ENCODE assay signal across 8 cellular contexts in the genomic region with DNA sequence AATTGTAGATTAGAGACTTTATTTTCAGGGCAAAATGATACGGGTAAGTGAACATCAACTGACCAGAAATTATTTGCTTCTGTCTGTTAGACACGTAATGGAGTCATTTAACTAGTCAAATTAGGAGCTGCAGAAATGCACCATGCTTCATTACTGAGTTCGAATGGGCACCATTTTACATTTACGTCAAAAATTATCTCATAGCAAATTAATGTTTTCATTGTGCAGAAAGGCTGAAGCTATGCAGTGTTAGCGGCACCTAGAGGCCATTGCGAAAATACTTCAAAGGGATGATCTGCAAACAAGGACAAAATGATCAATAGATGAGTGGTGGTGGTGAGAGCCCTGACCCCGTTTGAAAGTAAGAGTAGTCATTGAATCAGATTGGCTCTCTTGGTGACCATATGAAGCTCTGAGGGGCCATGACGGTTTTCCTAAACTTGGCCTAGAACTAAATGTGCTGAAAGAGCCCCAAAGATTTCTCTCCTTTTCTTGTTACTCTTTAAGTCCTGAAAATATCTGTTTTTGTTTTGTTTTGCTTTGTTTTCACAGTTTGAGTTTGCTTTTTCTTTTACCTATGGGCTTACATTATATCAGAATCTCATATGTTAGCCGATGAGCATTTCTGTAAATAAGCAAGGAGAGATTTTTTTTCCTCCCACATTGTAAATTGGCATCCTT.
A peak's percentile ranks its signal among the peaks of the same experiment; 100 is the strongest.
DNase-seq lines count a peak whose midpoint lies in the region; FAIRE-seq and TF ChIP-seq lines count a peak whose summit lies in the region.

No MANE protein-coding gene starts in this region.

- H2AFZ ChIP-seq in H1 (ENCODE audit: low read length): no peak overlapping the region

- H2AK5ac ChIP-seq in H1 (ENCODE audit: low read depth, low read length): no peak overlapping the region

- no peak for TF ChIP-seq EP300 in H1 (IDR thresholded peaks at IDR 0.05; ENCODE audit: borderline replicate concordance in 1 of 2, low read depth in 2 of 2, low read length in 2 of 2)

- no peak for TF ChIP-seq POLR2A in H1 (IDR thresholded peaks at IDR 0.05; ENCODE audit: control extremely low read depth in 1 of 2, low read depth in 2 of 2, low read length in 2 of 2)

- no peak overlapping the region for H3K4me3 ChIP-seq in Jurkat, Clone E6-1 (ENCODE audit: low read length)
- no peak overlapping the region for H3K4me3 ChIP-seq in H1 (ENCODE audit: extremely low read depth in 1 of 4, insufficient read depth in 2 of 4, low read depth in 3 of 4, low read length in 4 of 4)

- no peak overlapping the region for H3K9ac ChIP-seq in H1 (replicated peaks in 1 of 4; ENCODE audit: extremely low read depth in 1 of 4, low read depth in 3 of 4, low read length in 3 of 4)

- FAIRE-seq in H1 (lab: Jason Lieb, UNC): peak; percentile 86

- 26% methylated on average over 9 of the region's 9 CpGs; no CpG with 5 or more reads in 1 of the 2 experiments for WGBS in H1 (ENCODE audit: extremely low coverage in 1 of 2, insufficient coverage in 1 of 2, insufficient read length in 1 of 2, insufficient replicate concordance in 2 of 2, low coverage in 1 of 2, low lambda C conversion rate in 2 of 2, missing lambda C conversion rate in 1 of 2), 2 experiments

- no peak overlapping the region for H2BK15ac ChIP-seq in H1 (ENCODE audit: low read length)

- no peak overlapping the region for H2BK20ac ChIP-seq in H1 (ENCODE audit: low read length)

- no peak overlapping the region for H3K27ac ChIP-seq in H1 (ENCODE audit: low read depth, low read length)

- no peak overlapping the region for H2BK5ac ChIP-seq in H1 (ENCODE audit: low read depth, low read length)

- no peaks in the 10 kb centered on the region for H3K36me3 ChIP-seq in H1 (ENCODE audit: control insufficient read depth in 2 of 4, insufficient read depth in 4 of 4, low read length in 3 of 4)

- no peaks in the 10 kb centered on the region for H3K79me1 ChIP-seq in H1 (ENCODE audit: low read depth, low read length)

- no peaks in the 10 kb centered on the region for H3K9me3 ChIP-seq in H1 (ENCODE audit: insufficient read depth in 2 of 2, low read depth in 1 of 2, low read length in 1 of 2)

- H3K4ac ChIP-seq in H1 (replicated peaks; ENCODE audit: insufficient read length, low read depth, low read length): no peak overlapping the region

- peak; percentile 93 to 95 for TF ChIP-seq RAD21 in H1 (IDR thresholded peaks at IDR 0.05 in 1 of 2, conservative IDR thresholded peaks at IDR 0.05 in 1 of 2; ENCODE audit: low read depth in 2 of 2, low read length in 2 of 2)

- no peaks in the 10 kb centered on the region for H4K20me1 ChIP-seq in H1 (replicated peaks in 1 of 2; ENCODE audit: control insufficient read depth in 1 of 2, insufficient read depth in 2 of 2, low read length in 2 of 2)

- H2BK12ac ChIP-seq in H1 (ENCODE audit: low read depth, low read length): no peak overlapping the region

- no peak overlapping the region for H3K56ac ChIP-seq in H1 (replicated peaks; ENCODE audit: insufficient read length, low read depth, low read length)

- no peak overlapping the region for H4K91ac ChIP-seq in H1 (replicated peaks; ENCODE audit: insufficient read length, low read length)

- POLR2A ChIA-PET in H1 (lab: Charles Lee; ENCODE audit: partially characterized antibody): interaction anchor here (1.5 kb wide), 1 partner anchor 203 kb away, joined by 3 read pairs; no protein-coding TSS in a partner anchor

- H3K79me2 ChIP-seq in H1 (ENCODE audit: control insufficient read depth in 1 of 2, insufficient read depth in 2 of 2, low read length in 2 of 2): no peaks in the 10 kb centered on the region

- no peak overlapping the region for H3K4me2 ChIP-seq in H1 (ENCODE audit: insufficient read depth in 1 of 2, low read depth in 2 of 2, low read length in 2 of 2)

- H3K23ac ChIP-seq in H1 (ENCODE audit: insufficient read length): no peak overlapping the region

- H3K18ac ChIP-seq in H1 (ENCODE audit: extremely low read depth, low read length): no peak overlapping the region

- no peak overlapping the region for H3K14ac ChIP-seq in H1 (ENCODE audit: insufficient read length)

- no peaks in the 10 kb centered on the region for H3K23me2 ChIP-seq in H1 (ENCODE audit: low read depth, low read length)

- DNase-seq in activated CD4-positive, alpha-beta T cell treated with anti-CD3 and anti-CD28 coated beads for 48 hours: peak; percentile 47
- DNase-seq in activated CD4-positive, alpha-beta T cell treated with anti-CD3 and anti-CD28 coated beads for 4 hours: no peak
- DNase-seq in Jurkat, Clone E6-1 (ENCODE audit: low read depth, low spot score): peak; percentile 42
- DNase-seq in SHP77 treated with DMSO at 0.1 percent for 48 hours (lab: John Stamatoyannopoulos, UW) (peak; percentile 8), H1 (ENCODE audit: low read depth in 1 of 2, low spot score in 2 of 2) (peak in 1 of 2 experiments; percentile 54), mucosa of gallbladder (ENCODE audit: low spot score) (peak; percentile 18), NCI-H524 treated with DMSO at 0.1 percent for 48 hours (lab: John Stamatoyannopoulos, UW) (no peak)
- no peak for DNase-seq in activated effector memory CD4-positive, alpha-beta T cell treated with Interleukin-2 at 50 U/mL for 16 hours

- H3K27me3 ChIP-seq in H1 (replicated peaks in 1 of 4; ENCODE audit: control insufficient read depth in 3 of 4, extremely low read depth in 1 of 4, insufficient read depth in 3 of 4, low read length in 3 of 4): no peaks in the 10 kb centered on the region

- no peak overlapping the region for H2BK120ac ChIP-seq in H1 (replicated peaks; ENCODE audit: low read depth, low read length)

- no peak overlapping the region for H4K8ac ChIP-seq in H1 (ENCODE audit: extremely low read depth, insufficient read depth, low read length)

- TF ChIP-seq CTCF in H1 (IDR thresholded peaks at IDR 0.05; ENCODE audit: control extremely low read depth in 1 of 3, insufficient read depth in 1 of 3, low read depth in 1 of 3, low read length in 3 of 3): peak in 2 of 3 experiments; percentile 73 to 84; a peak in 3 of 4 replicates

- H4K5ac ChIP-seq in H1 (ENCODE audit: insufficient read length, low read depth, low read length): no peak overlapping the region

- no peaks in the 10 kb centered on the region; a peak in 1 of 7 replicates for H3K4me1 ChIP-seq in H1 (replicated peaks in 1 of 4; ENCODE audit: control insufficient read depth in 3 of 4, insufficient read depth in 4 of 4, low read length in 3 of 4)

- CTCF ChIA-PET in H1 (lab: Charles Lee; ENCODE audit: partially characterized antibody): interaction anchor here (0.6 to 1.8 kb wide), 24 partner anchors 17 to 906 kb away, joined by 3 to 9 read pairs (median 3); no protein-coding TSS in a partner anchor

TF ChIP-seq in H1, 55 proteins besides CTCF, POLR2A, EP300 and RAD21 (continues in another document):
- TF ChIP-seq CHD2 (IDR thresholded peaks at IDR 0.05; ENCODE audit: low read length): no peak
- TF ChIP-seq CEBPB (IDR thresholded peaks at IDR 0.05; ENCODE audit: low read depth, low read length): no peak
- TF ChIP-seq EZH2 (IDR thresholded peaks at IDR 0.05; ENCODE audit: low read depth, low read length, severe bottlenecking): no peak
- no peak for TF ChIP-seq KDM5A (IDR thresholded peaks at IDR 0.05; ENCODE audit: low read length)
- TF ChIP-seq BCL11A (IDR thresholded peaks at IDR 0.05; ENCODE audit: low read depth in 2 of 2, low read length in 2 of 2): no peak
- no peak for TF ChIP-seq ATF2 (IDR thresholded peaks at IDR 0.05; ENCODE audit: low read length)
- TF ChIP-seq NANOG (IDR thresholded peaks at IDR 0.05; ENCODE audit: insufficient read depth, low read depth, low read length, poor library complexity, severe bottlenecking): no peak
- TF ChIP-seq, protein P1, sequence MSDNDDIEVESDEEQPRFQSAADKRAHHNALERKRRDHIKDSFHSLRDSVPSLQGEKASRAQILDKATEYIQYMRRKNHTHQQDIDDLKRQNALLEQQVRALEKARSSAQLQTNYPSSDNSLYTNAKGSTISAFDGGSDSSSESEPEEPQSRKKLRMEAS (IDR thresholded peaks at IDR 0.05): no peak
- peak; percentile 12; the same call in 1 of the 2 replicates for TF ChIP-seq YY1 (IDR thresholded peaks at IDR 0.05; ENCODE audit: low read depth, low read length)

Comparison
In these comparisons a context has a peak if more than half of its experiments do, and no peak if none do; other contexts are left out.
1. DNase-seq: peak in activated CD4-positive, alpha-beta T cell treated with anti-CD3 and anti-CD28 coated beads for 48 hours (single experiment), Jurkat, Clone E6-1 (single experiment), SHP77 treated with DMSO at 0.1 percent for 48 hours (single experiment) and mucosa of gallbladder (single experiment); none in activated CD4-positive, alpha-beta T cell treated with anti-CD3 and anti-CD28 coated beads for 4 hours (0 of 2), NCI-H524 treated with DMSO at 0.1 percent for 48 hours (single experiment) and activated effector memory CD4-positive, alpha-beta T cell treated with Interleukin-2 at 50 U/mL for 16 hours (single experiment).